Comparison of ENCODE assay signal across 18 cellular contexts in the genomic region with DNA sequence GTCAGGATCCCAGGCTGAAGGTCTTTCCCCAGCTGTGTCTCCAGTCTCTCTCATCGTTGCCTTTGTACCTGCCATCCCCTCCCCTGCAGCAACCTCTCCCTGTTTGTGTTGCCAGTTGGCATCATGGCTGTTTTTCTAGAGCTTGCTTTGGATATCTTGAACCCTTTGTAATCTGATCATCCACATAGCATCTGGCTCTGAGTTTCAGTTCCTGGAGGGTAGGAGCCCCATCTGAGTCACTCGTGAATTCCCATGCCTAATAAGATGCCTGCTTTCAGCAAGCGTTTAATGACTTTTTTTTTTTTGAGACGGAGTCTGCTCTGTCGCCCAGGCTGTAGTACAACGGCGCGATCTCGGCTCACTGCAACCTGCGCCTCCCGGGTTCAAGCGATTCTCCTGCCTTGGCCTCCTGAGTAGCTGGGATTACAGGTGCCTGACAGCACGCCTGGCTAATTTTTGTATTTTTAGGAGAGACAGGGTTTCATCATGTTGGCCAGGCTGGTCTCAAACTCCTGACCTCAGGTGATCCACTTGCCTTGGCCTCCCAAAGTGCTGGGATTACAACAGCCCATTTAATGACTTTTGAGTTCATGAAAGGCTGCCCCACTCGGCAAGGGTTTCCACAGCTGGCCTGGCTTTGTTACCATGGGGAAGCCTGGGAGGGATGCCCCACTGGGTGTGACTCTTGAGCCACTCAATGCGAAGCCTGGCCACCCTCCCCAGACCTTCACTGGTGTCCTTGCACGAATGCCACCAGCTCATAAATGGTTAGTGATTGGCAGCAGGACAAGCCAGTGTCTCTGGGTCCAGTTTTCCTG. TPM values are rescaled to one million over a fixed set of nuclear protein-coding genes. Genes with fewer than 3 reads are reported as not detected.
DNase-seq lines count a peak whose midpoint lies in the region; ATAC-seq and TF ChIP-seq lines count a peak whose summit lies in the region.
"Had no signal": no experiment of that assay in that cellular context is flagged by ENCODE, and none has a peak within 500 bp of the region (broad histone marks: within the 10 kb centered on the region; RNA-seq: fewer than 3 reads in every experiment).

No MANE protein-coding gene starts in this region.

- peak; percentile 36 for DNase-seq in AG20443 (ENCODE audit: low spot score)
- no peak for DNase-seq in H9
- DNase-seq in OCI-LY7 (ENCODE audit: low spot score), result no peak
- DNase-seq in fibroblast of peridontal ligament (ENCODE audit: extremely low read depth), result peak; percentile 60
- DNase-seq in SHP77 (lab: John Stamatoyannopoulos, UW), result no peak
- DNase-seq in occipital lobe (lab: John Stamatoyannopoulos, UW), result no peak
- DNase-seq: activated CD4-positive, CD25-positive, alpha-beta regulatory T cell; central memory CD4-positive, alpha-beta T cell; immature natural killer cell; stimulated activated CD8-positive, alpha-beta memory T cell treated with anti-CD3 and anti-CD28 coated beads, Interleukin-4, amount 100 ng/mL, for 48 hours had no signal

- H3K36me3 ChIP-seq in OCI-LY7 (ENCODE audit: insufficient read depth, low read length), result no peaks in the 10 kb centered on the region

- no peak overlapping the region for H3K4ac ChIP-seq in H9 (ENCODE audit: low read depth, low read length)

- peaks cover 2% of the 10 kb centered on the region; the same call in 1 of the 2 replicates for H3K79me2 ChIP-seq in H9 (ENCODE audit: insufficient read depth, low read length)
- H3K79me2 ChIP-seq in OCI-LY7 (ENCODE audit: insufficient read depth, low read depth, low read length), result no peaks in the 10 kb centered on the region

- no peak overlapping the region for H3K14ac ChIP-seq in H9 (ENCODE audit: insufficient read depth, low read length)

- POLR2A ChIA-PET in OCI-LY7 (lab: Charles Lee), result no interaction called here

- no peaks in the 10 kb centered on the region for H4K20me1 ChIP-seq in H9 (ENCODE audit: control insufficient read depth, insufficient read depth, insufficient read length)
- no peaks in the 10 kb centered on the region for H4K20me1 ChIP-seq in OCI-LY7 (ENCODE audit: insufficient read depth, low read length)

- intact Hi-C loops in OCI-LY7 (cut with micrococcal nuclease; ENCODE audit: unreplicated experiment), result no loop called here

- H3K4me3 ChIP-seq in OCI-LY7 (ENCODE audit: low read depth, low read length, poor library complexity, severe bottlenecking), result no peak overlapping the region
- H3K4me3 ChIP-seq: SJSA1 had no signal

- no peaks in the 10 kb centered on the region for H3K9me3 ChIP-seq in H9 (ENCODE audit: control insufficient read depth, low read depth, low read length)
- no peaks in the 10 kb centered on the region for H3K9me3 ChIP-seq in OCI-LY7 (ENCODE audit: low read length)
- H3K9me3 ChIP-seq: SJSA1 had no signal

- no peak overlapping the region for H2BK15ac ChIP-seq in H9 (ENCODE audit: low read depth, low read length)

- H2BK20ac ChIP-seq in H9 (ENCODE audit: low read depth, low read length, poor library complexity, severe bottlenecking), result no peak overlapping the region

- H3K36me3 Mint-ChIP-seq in H9 (ENCODE audit: insufficient read depth in 1 of 3, low read depth in 3 of 3), result no peaks in the 10 kb centered on the region; a peak in 1 of 7 replicates

- no peak overlapping the region for H3T11ph ChIP-seq in H9 (ENCODE audit: low read length)

- H2BK5ac ChIP-seq in H9 (ENCODE audit: insufficient read length, low read length), result no peak overlapping the region

- peaks cover 45 to 56% of the 10 kb centered on the region in 2 experiments for H3K4me1 Mint-ChIP-seq in H9
- H3K4me1 Mint-ChIP-seq: immature natural killer cell, neural crest cell had no signal

- no peak overlapping the region for H3K4me3 Mint-ChIP-seq in H9
- H3K4me3 Mint-ChIP-seq: activated T-helper 1 cell treated with anti-CD3 and anti-CD28 coated beads, Interleukin-12 subunit alpha, Interleukin-12 subunit beta, Interleukin-2, Interleukin-4 antibody, amounts not matched to agents 30 ng/mL and 10 ng/mL and 1 ng/mL, durations not matched to agents 14 hours and 24 hours and 36 hours; immature natural killer cell; neural crest cell had no signal

- no peak overlapping the region for H3K56ac ChIP-seq in H9 (ENCODE audit: insufficient read length, low read depth, low read length)

- H2AK5ac ChIP-seq in H9 (ENCODE audit: insufficient read length, low read length), result no peak overlapping the region

- WGBS in H9 (ENCODE audit: extremely low coverage, insufficient read length, low lambda C conversion rate), result no CpG with 5 or more reads among the region's 16 CpGs

- H3K4me1 ChIP-seq in H9 (ENCODE audit: insufficient read depth, low read length) (peaks cover 10% of the 10 kb centered on the region; the same call in 1 of the 2 replicates), OCI-LY7 (ENCODE audit: insufficient read depth, low read length, poor library complexity, severe bottlenecking) (peaks cover 73% of the 10 kb centered on the region)
- H3K4me1 ChIP-seq: SJSA1 had no signal

- H3K23me2 ChIP-seq in H9 (ENCODE audit: insufficient read length, low read depth, low read length, poor library complexity, severe bottlenecking), result no peaks in the 10 kb centered on the region

- no TSS peak for BruUV-seq in OCI-LY7 (replicated peaks; lab: Mats Ljungman, UMichigan)

- CTCF ChIA-PET in OCI-LY7 (lab: Charles Lee; ENCODE audit: unreplicated experiment), result no interaction called here

- H3K79me1 ChIP-seq in H9 (ENCODE audit: insufficient read depth, low read depth, low read length, poor library complexity, severe bottlenecking), result no peaks in the 10 kb centered on the region

- H3K27me3 Mint-ChIP-seq in H9 (ENCODE audit: low read depth), result no peaks in the 10 kb centered on the region

- no peaks in the 10 kb centered on the region for H3K27me3 ChIP-seq in H9 (ENCODE audit: insufficient read depth, low read length)
- H3K27me3 ChIP-seq: SJSA1 had no signal

- H4K5ac ChIP-seq in H9 (ENCODE audit: insufficient read length, low read depth, low read length), result no peak overlapping the region

- H3K4me2 ChIP-seq in H9 (ENCODE audit: insufficient read depth, insufficient read length, low read length) (no peak overlapping the region), OCI-LY7 (ENCODE audit: low read length) (0 out of 2 replicates have a peak overlapping the region, but pooled peaks have one; percentile 15)

- H2BK120ac ChIP-seq in H9 (ENCODE audit: low read depth, low read length, poor library complexity, severe bottlenecking), result no peak overlapping the region

- TF ChIP-seq CTCF in H9 (conservative IDR thresholded peaks at IDR 0.05), result no peak
- no peak for TF ChIP-seq CTCF in OCI-LY7 (conservative IDR thresholded peaks at IDR 0.05; ENCODE audit: low read length)

- H4K8ac ChIP-seq in H9 (replicated peaks; ENCODE audit: insufficient read length, low read depth, low read length), result no peak overlapping the region

- H3K27ac ChIP-seq in H9 (ENCODE audit: insufficient read length, low read depth, low read length) (no peak overlapping the region), OCI-LY7 (ENCODE audit: low read depth, low read length, poor library complexity, severe bottlenecking) (no peak overlapping the region)
- H3K27ac ChIP-seq: C4-2B, SJSA1 had no signal

- H4K91ac ChIP-seq in H9 (ENCODE audit: insufficient read length, low read depth, low read length), result no peak overlapping the region

- H2BK12ac ChIP-seq in H9 (ENCODE audit: insufficient read length, low read depth, low read length), result no peak overlapping the region

- no peak overlapping the region for H2AFZ ChIP-seq in H9 (ENCODE audit: low read length)
- no peak overlapping the region for H2AFZ ChIP-seq in OCI-LY7 (ENCODE audit: low read length)

- H3K9ac ChIP-seq in H9 (ENCODE audit: extremely low read depth, insufficient read length, low read length), result no peak overlapping the region

- no peak overlapping the region for H3K23ac ChIP-seq in H9 (ENCODE audit: insufficient read length, low read depth, low read length)

- no peak overlapping the region for H3K18ac ChIP-seq in H9 (ENCODE audit: insufficient read length, low read depth, low read length)

- H3K9me3 Mint-ChIP-seq in H9, result no peaks in the 10 kb centered on the region
- H3K9me3 Mint-ChIP-seq: activated T-helper 1 cell treated with anti-CD3 and anti-CD28 coated beads, Interleukin-12 subunit alpha, Interleukin-12 subunit beta, Interleukin-2, Interleukin-4 antibody, amounts not matched to agents 30 ng/mL and 10 ng/mL and 1 ng/mL, durations not matched to agents 14 hours and 24 hours and 36 hours; neural crest cell had no signal

- ATAC-seq in GM21367 (IDR thresholded peaks at IDR 0.05; ENCODE audit: unreplicated experiment), result no peak
- ATAC-seq in GM19463 (IDR thresholded peaks at IDR 0.05; ENCODE audit: unreplicated experiment), result no peak
- ATAC-seq: HepG2 had no signal

- H3K27ac Mint-ChIP-seq in H9, result 0 out of 7 replicates have a peak overlapping the region, but pooled peaks of 2 of the 3 experiments have one; percentile 49 to 69
- H3K27ac Mint-ChIP-seq: activated T-helper 1 cell treated with anti-CD3 and anti-CD28 coated beads, Interleukin-12 subunit alpha, Interleukin-12 subunit beta, Interleukin-2, Interleukin-4 antibody, amounts not matched to agents 30 ng/mL and 10 ng/mL and 1 ng/mL, durations not matched to agents 14 hours and 24 hours and 36 hours; immature natural killer cell had no signal

- no peaks in the 10 kb centered on the region for H3K9me2 ChIP-seq in OCI-LY7 (ENCODE audit: insufficient read depth, low read length)

RNA-seq across cellular contexts. Expression of a gene that starts 11.9 kb away (rescaled TPM):
- 84.8 and 92.9 TPM in 2 replicates for total RNA-seq in H9 (2021)
- total RNA-seq in OCI-LY7 (2014; rRNA removed; shearing (Covaris generic)), result not detected in 2 replicates
- not detected in 2 replicates for total RNA-seq in OCI-LY7 (2022)
- total RNA-seq in occipital lobe, result 1.4 TPM
- total RNA-seq: activated T-helper 1 cell treated with anti-CD3 and anti-CD28 coated beads, Interleukin-12 subunit alpha, Interleukin-12 subunit beta, Interleukin-2, Interleukin-4 antibody, amounts not matched to agents 30 ng/mL and 10 ng/mL and 1 ng/mL, durations not matched to agents 14 hours and 24 hours and 36 hours; H4; HepG2 had no signal

Comparison
In these comparisons a context has a peak if more than half of its experiments do, and no peak if none do; other contexts are left out.
1. DNase-seq: peak in AG20443 (single experiment) and fibroblast of peridontal ligament (single experiment); none in H9 (single experiment), OCI-LY7 (single experiment), SHP77 (0 of 2) and occipital lobe (single experiment).
2. RNA of a gene that starts 11.9 kb away (total RNA-seq): 84.8 to 92.9 TPM in H9; 1.4 TPM in occipital lobe (single experiment) and not detected in OCI-LY7; every median in the first group is over 10 times any median in the second.